1 cellular context compared by ENCODE assay signal in genomic region chr2:230664128-230664527, GRCh38.
TF ChIP-seq lines count a peak whose summit lies in the region.

No MANE protein-coding gene starts in this region.

TF ChIP-seq in IMR-90, 13 proteins besides CTCF, POLR2A, EP300 and RAD21 (continued from another document):
- no peak for TF ChIP-seq ELK1 (IDR thresholded peaks at IDR 0.05; ENCODE audit: borderline replicate concordance, low read depth, low read length)
- no peak for TF ChIP-seq RFX5 (IDR thresholded peaks at IDR 0.05; ENCODE audit: low read depth, low read length)
- TF ChIP-seq MAFK (IDR thresholded peaks at IDR 0.05; ENCODE audit: low read depth, low read length): no peak
